ENCODE assay signal across 8 cellular contexts in the genomic region with DNA sequence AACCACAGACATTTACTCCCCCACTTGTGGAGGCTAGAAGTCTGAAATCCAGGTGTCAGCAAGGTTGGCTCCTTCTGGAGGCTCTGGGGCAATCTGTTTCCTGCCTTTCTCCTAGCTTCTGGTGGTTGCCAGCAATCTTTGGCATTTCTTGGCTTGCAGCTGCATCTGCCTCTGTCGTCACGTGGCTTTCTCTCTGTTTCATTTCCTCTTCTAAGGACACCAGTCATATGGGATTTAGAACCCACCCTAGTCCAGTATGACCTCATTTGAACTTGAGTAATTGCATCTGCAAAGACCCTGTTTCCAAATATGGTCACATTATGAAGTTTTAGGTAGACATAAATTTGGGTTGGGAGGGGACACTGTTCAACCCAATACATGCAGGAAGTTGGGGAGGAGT. TPM values are rescaled to one million over a fixed set of nuclear protein-coding genes. Genes with fewer than 3 reads are reported as not detected.
DNase-seq lines count a peak whose midpoint lies in the region; ATAC-seq, FAIRE-seq and TF ChIP-seq lines count a peak whose summit lies in the region.

No MANE protein-coding gene starts in this region.

- no peaks in the 10 kb centered on the region for H3K9me3 Mint-ChIP-seq in mesothelial cell of epicardium

- H3K36me3 Mint-ChIP-seq in mesothelial cell of epicardium, result no peaks in the 10 kb centered on the region

- DNase-seq in OCI-M1 (lab: John Stamatoyannopoulos, UW) (peak; percentile 37), fibroblast of the conjunctiva (ENCODE audit: low read depth) (peak; percentile 37), suprapubic skin (ENCODE audit: low spot score in 2 of 2) (no peak), 8988T (no peak), H54 (ENCODE audit: insufficient read length, low spot score) (no peak), mesothelial cell of epicardium (ENCODE audit: low spot score in 2 of 2, unreplicated experiment in 2 of 2) (no peak)

- no peak for FAIRE-seq in H54 (lab: Jason Lieb, UNC)

- TF ChIP-seq CTCF in suprapubic skin (IDR thresholded peaks at IDR 0.05), result no peak
- no peak for TF ChIP-seq CTCF in mesothelial cell of epicardium (IDR thresholded peaks at IDR 0.05; ENCODE audit: unreplicated experiment)

- peaks cover 3% of the 10 kb centered on the region for H3K27me3 Mint-ChIP-seq in mesothelial cell of epicardium (ENCODE audit: low read depth)

- TF ChIP-seq EP300 in suprapubic skin (IDR thresholded peaks at IDR 0.05), result no peak

- peaks cover 62% of the 10 kb centered on the region for H3K4me1 ChIP-seq in suprapubic skin

- no peak for TF ChIP-seq POLR2A in suprapubic skin (IDR thresholded peaks at IDR 0.05)
- TF ChIP-seq POLR2A in H54 (IDR thresholded peaks at IDR 0.05; ENCODE audit: low read depth, low read length), result no peak

- no peaks in the 10 kb centered on the region for H3K27me3 ChIP-seq in suprapubic skin

- H3K27ac ChIP-seq in suprapubic skin, result peak overlapping the region; percentile 78

- ATAC-seq in GM21723 (IDR thresholded peaks at IDR 0.05; ENCODE audit: unreplicated experiment) (peak; percentile 59), GM19328 (IDR thresholded peaks at IDR 0.05; ENCODE audit: unreplicated experiment) (no peak)

- H3K4me3 ChIP-seq in suprapubic skin, result no peak overlapping the region

- no peak overlapping the region for H3K27ac Mint-ChIP-seq in mesothelial cell of epicardium

- peaks cover 25% of the 10 kb centered on the region for H3K4me1 Mint-ChIP-seq in mesothelial cell of epicardium

- no peak overlapping the region for H3K4me3 Mint-ChIP-seq in mesothelial cell of epicardium

- H3K36me3 ChIP-seq in suprapubic skin, result no peaks in the 10 kb centered on the region

- H3K9me3 ChIP-seq in suprapubic skin, result no peaks in the 10 kb centered on the region

- WGBS in suprapubic skin, result 15% methylated on average over 2 of the region's 2 CpGs

RNA-seq across cellular contexts. Expression of gene EPB41L1, which starts 56.2 kb away (rescaled TPM):
- 10 to 100 TPM; 14.3 to 27.9 (median 21.4) TPM for total RNA-seq in suprapubic skin
- total RNA-seq in mesothelial cell of epicardium, result 42.8 to 44.3 TPM (median 43.1 TPM) in 3 replicates

Comparison
In these comparisons a context has a peak if more than half of its experiments do, and no peak if none do; other contexts are left out.
1. DNase-seq: peak in OCI-M1 (single experiment) and fibroblast of the conjunctiva (single experiment); none in suprapubic skin (0 of 2), 8988T (single experiment), H54 (single experiment) and mesothelial cell of epicardium (0 of 2).